ENCODE assay signal across 8 cellular contexts in genomic region chr7:91266067-91266930, GRCh38. TPM values are rescaled to one million over a fixed set of nuclear protein-coding genes. Genes with fewer than 3 reads are reported as not detected.
DNase-seq lines count a peak whose midpoint lies in the region; ATAC-seq, FAIRE-seq and TF ChIP-seq lines count a peak whose summit lies in the region.

No MANE protein-coding gene starts in this region.

- peak overlapping the region; percentile 65 for H3K4me3 ChIP-seq in HUES48 (ENCODE audit: low read depth, low read length)
- no peak overlapping the region for H3K4me3 ChIP-seq in K562
- H3K4me3 ChIP-seq in keratinocyte (ENCODE audit: control insufficient read depth in 2 of 3, extremely low read depth in 1 of 3, insufficient read depth in 2 of 3, low read depth in 1 of 3, low read length in 3 of 3), result no peak overlapping the region
- H3K4me3 ChIP-seq in effector memory CD4-positive, alpha-beta T cell (ENCODE audit: insufficient read depth, low read depth, low read length, poor library complexity, severe bottlenecking), result no peak overlapping the region
- no peak overlapping the region for H3K4me3 ChIP-seq in CD8-positive, alpha-beta memory T cell (ENCODE audit: low read length)

- no peak for TF ChIP-seq RAD21 in K562 (CRISPR knock-in tag; conservative IDR thresholded peaks at IDR 0.05 in 1 of 2, IDR thresholded peaks at IDR 0.05 in 1 of 2)

- no peak overlapping the region for H2AFZ ChIP-seq in K562 (ENCODE audit: low read depth, low read length)
- no peak overlapping the region for H2AFZ ChIP-seq in keratinocyte (ENCODE audit: control insufficient read depth, low read length)

- H3K4me2 ChIP-seq in K562 (ENCODE audit: insufficient read depth, low read length), result no peak overlapping the region
- peak overlapping the region; percentile 86 for H3K4me2 ChIP-seq in keratinocyte (ENCODE audit: control insufficient read depth, extremely low read depth, insufficient read depth, low read depth, low read length)

- POLR2A ChIA-PET in K562 (lab: Yijun Ruan, JAX), result interaction anchor here (1.2 kb wide), 2 partner anchors 11 to 33 kb away, joined by 3 to 4 read pairs; no protein-coding TSS in a partner anchor
- POLR2A ChIA-PET in CD8-positive, alpha-beta memory T cell (lab: Charles Lee), result no interaction called here

- ATAC-seq in K562, result no peak
- no peak for ATAC-seq in stimulated activated naive CD8-positive, alpha-beta T cell treated with anti-CD3 and anti-CD28 coated beads, Interleukin-15, amount 100 ng/mL, for 72 hours

- no peaks in the 10 kb centered on the region for H3K36me3 Mint-ChIP-seq in CD8-positive, alpha-beta memory T cell

- TF ChIP-seq CTCF in K562 (IDR thresholded peaks at IDR 0.05 in 2 of 3, conservative IDR thresholded peaks at IDR 0.05 in 1 of 3; ENCODE audit: insufficient read depth in 2 of 3, low read depth in 1 of 3, low read length in 3 of 3), result no peak
- TF ChIP-seq CTCF in keratinocyte (optimal IDR thresholded peaks at IDR 0.05 in 1 of 3, IDR thresholded peaks at IDR 0.05 in 1 of 3, conservative IDR thresholded peaks at IDR 0.05 in 1 of 3; ENCODE audit: extremely low read depth in 1 of 3, insufficient read depth in 2 of 3, low read length in 3 of 3), result no peak

- in situ Hi-C loops in K562 (cut with MboI), result no loop called here

- no peak overlapping the region for H3K9ac ChIP-seq in HUES48 (ENCODE audit: low read depth, low read length)
- H3K9ac ChIP-seq in K562 (ENCODE audit: insufficient read depth in 1 of 2, low read depth in 2 of 2, low read length in 2 of 2), result no peak overlapping the region
- H3K9ac ChIP-seq in keratinocyte (ENCODE audit: control insufficient read depth, extremely low read depth, insufficient read depth, low read length), result no peak overlapping the region

- dilution Hi-C loops in keratinocyte (cut with MboI; ENCODE audit: extremely low pct_ligation_motif_present, low sequenced_read_pairs), result no loop called here

- no peaks in the 10 kb centered on the region for H3K36me3 ChIP-seq in HUES48 (ENCODE audit: control insufficient read depth, insufficient read depth, low read length)
- H3K36me3 ChIP-seq in K562 (ENCODE audit: control insufficient read depth, insufficient read depth, low read length), result no peaks in the 10 kb centered on the region
- H3K36me3 ChIP-seq in keratinocyte (ENCODE audit: control insufficient read depth in 2 of 2, extremely low read depth in 1 of 2, insufficient read depth in 2 of 2, low read length in 2 of 2), result no peaks in the 10 kb centered on the region
- no peaks in the 10 kb centered on the region for H3K36me3 ChIP-seq in effector memory CD4-positive, alpha-beta T cell (ENCODE audit: control insufficient read depth, insufficient read depth, low read length)
- no peaks in the 10 kb centered on the region for H3K36me3 ChIP-seq in CD8-positive, alpha-beta memory T cell (ENCODE audit: insufficient read depth, low read length)

- CTCF ChIA-PET in K562 (lab: Yijun Ruan, JAX; ENCODE audit: low intra/inter-chr PET ratio), result no interaction called here
- CTCF ChIA-PET in CD8-positive, alpha-beta memory T cell (lab: Charles Lee), result no interaction called here

- TF ChIP-seq POLR2A in K562 (conservative IDR thresholded peaks at IDR 0.05), result no peak

- H3K27ac Mint-ChIP-seq in stimulated activated naive CD8-positive, alpha-beta T cell treated with anti-CD3 and anti-CD28 coated beads, Interleukin-15, amount 100 ng/mL, for 72 hours, result no peak overlapping the region
- H3K27ac Mint-ChIP-seq in CD8-positive, alpha-beta memory T cell, result no peak overlapping the region

- peaks cover 86% of the 10 kb centered on the region for H3K27me3 ChIP-seq in HUES48 (ENCODE audit: control insufficient read depth, insufficient read depth, low read length)
- no peaks in the 10 kb centered on the region for H3K27me3 ChIP-seq in K562 (ENCODE audit: control insufficient read depth in 2 of 2, insufficient read depth in 2 of 2, low read length in 2 of 2)
- H3K27me3 ChIP-seq in keratinocyte (ENCODE audit: control insufficient read depth, extremely low read depth, insufficient read depth, low read length), result peaks cover 3% of the 10 kb centered on the region
- no peaks in the 10 kb centered on the region for H3K27me3 ChIP-seq in effector memory CD4-positive, alpha-beta T cell (replicated peaks; ENCODE audit: control insufficient read depth, insufficient read depth, low read length, poor library complexity, severe bottlenecking)
- peaks cover 10% of the 10 kb centered on the region for H3K27me3 ChIP-seq in CD8-positive, alpha-beta memory T cell (ENCODE audit: insufficient read depth, low read length, poor library complexity, severe bottlenecking)

- H4K20me1 ChIP-seq in K562 (replicated peaks; ENCODE audit: control insufficient read depth, insufficient read depth, low read length) (no peaks in the 10 kb centered on the region), keratinocyte (ENCODE audit: control insufficient read depth, extremely low read depth, insufficient read depth, low read length) (no peaks in the 10 kb centered on the region)

- H3K27ac ChIP-seq in HUES48 (ENCODE audit: low read depth, low read length), result no peak overlapping the region
- no peak overlapping the region for H3K27ac ChIP-seq in K562 (ENCODE audit: extremely low read depth, low read depth, low read length)
- H3K27ac ChIP-seq in keratinocyte (ENCODE audit: control insufficient read depth, insufficient read depth, low read length), result no peak overlapping the region
- no peak overlapping the region for H3K27ac ChIP-seq in effector memory CD4-positive, alpha-beta T cell (ENCODE audit: insufficient read depth, low read length, poor library complexity, severe bottlenecking)
- no peak overlapping the region for H3K27ac ChIP-seq in CD8-positive, alpha-beta memory T cell (ENCODE audit: low read depth, low read length)

- H3K9me3 ChIP-seq in HUES48 (ENCODE audit: control insufficient read depth, insufficient read depth, low read length) (no peaks in the 10 kb centered on the region), K562 (replicated peaks; ENCODE audit: control insufficient read depth, insufficient read depth, low read depth, low read length) (no peaks in the 10 kb centered on the region), keratinocyte (ENCODE audit: control insufficient read depth, low read depth, low read length) (no peaks in the 10 kb centered on the region)
- no peaks in the 10 kb centered on the region for H3K9me3 ChIP-seq in effector memory CD4-positive, alpha-beta T cell (ENCODE audit: control insufficient read depth, low read length)
- H3K9me3 ChIP-seq in CD8-positive, alpha-beta memory T cell (ENCODE audit: low read length), result no peaks in the 10 kb centered on the region

- FAIRE-seq in K562 (lab: Jason Lieb, UNC) (no peak), keratinocyte (lab: Jason Lieb, UNC) (no peak)

- H3K9me1 ChIP-seq in K562 (ENCODE audit: control insufficient read depth, insufficient read depth, low read length) (no peaks in the 10 kb centered on the region), keratinocyte (ENCODE audit: control insufficient read depth, extremely low read depth, insufficient read depth, low read length) (no peaks in the 10 kb centered on the region)

- peaks cover 28% of the 10 kb centered on the region for H3K4me1 ChIP-seq in HUES48 (ENCODE audit: control insufficient read depth, insufficient read depth, low read length)
- H3K4me1 ChIP-seq in K562 (replicated peaks in 1 of 2; ENCODE audit: control insufficient read depth in 2 of 2, insufficient read depth in 2 of 2, low read length in 2 of 2), result peaks cover 3 to 37% of the 10 kb centered on the region in 2 experiments; a peak in 3 of 5 replicates
- H3K4me1 ChIP-seq in keratinocyte (ENCODE audit: control insufficient read depth, extremely low read depth, insufficient read depth, low read length), result peaks cover 11% of the 10 kb centered on the region
- H3K4me1 ChIP-seq in effector memory CD4-positive, alpha-beta T cell (ENCODE audit: control insufficient read depth, insufficient read depth, low read length, poor library complexity, severe bottlenecking), result no peaks in the 10 kb centered on the region
- H3K4me1 ChIP-seq in CD8-positive, alpha-beta memory T cell (ENCODE audit: insufficient read depth, low read length), result no peaks in the 10 kb centered on the region

- no peak for TF ChIP-seq EP300 in K562 (IDR thresholded peaks at IDR 0.05; ENCODE audit: low read length)

- 97% methylated on average over 47 of the region's 58 CpGs for WGBS in K562 (ENCODE audit: insufficient coverage, low coverage, missing lambda C conversion rate)

- intact Hi-C loops in K562 (cut with micrococcal nuclease), result loop anchor here (10.0 kb wide), 1 partner anchor 599 kb away; no protein-coding TSS in a partner anchor

- no TSS peak for BruUV-seq in K562 (replicated peaks; lab: Mats Ljungman, UMichigan)

- peaks cover 17% of the 10 kb centered on the region for H3K4me1 Mint-ChIP-seq in stimulated activated naive CD8-positive, alpha-beta T cell treated with anti-CD3 and anti-CD28 coated beads, Interleukin-15, amount 100 ng/mL, for 72 hours
- H3K4me1 Mint-ChIP-seq in CD8-positive, alpha-beta memory T cell, result peaks cover 0 to 16% (median 5%) of the 10 kb centered on the region in 3 donors

- no peak for DNase-seq in K562 (ENCODE audit: extremely low read depth in 1 of 4, low spot score in 3 of 4)
- no peak for DNase-seq in keratinocyte (ENCODE audit: low read depth, low spot score)
- DNase-seq in stimulated activated naive CD8-positive, alpha-beta T cell treated with anti-CD3 and anti-CD28 coated beads, Interleukin-15, amount 100 ng/mL, for 72 hours, result no peak
- DNase-seq in effector memory CD4-positive, alpha-beta T cell, result no peak
- no peak for DNase-seq in NCI-H128 (lab: John Stamatoyannopoulos, UW; ENCODE audit: unreplicated experiment)
- no peak for DNase-seq in CD8-positive, alpha-beta memory T cell
- no peak for DNase-seq in activated naive CD4-positive, alpha-beta T cell (lab: John Stamatoyannopoulos, UW)

- no peaks in the 10 kb centered on the region for H3K9me3 Mint-ChIP-seq in stimulated activated naive CD8-positive, alpha-beta T cell treated with anti-CD3 and anti-CD28 coated beads, Interleukin-15, amount 100 ng/mL, for 72 hours
- H3K9me3 Mint-ChIP-seq in CD8-positive, alpha-beta memory T cell, result peaks cover 0 to 7% (median 0%) of the 10 kb centered on the region in 5 donors

- H3K27me3 Mint-ChIP-seq in stimulated activated naive CD8-positive, alpha-beta T cell treated with anti-CD3 and anti-CD28 coated beads, Interleukin-15, amount 100 ng/mL, for 72 hours, result peaks cover 64% of the 10 kb centered on the region
- peaks cover 18 to 51% of the 10 kb centered on the region in 2 donors for H3K27me3 Mint-ChIP-seq in CD8-positive, alpha-beta memory T cell

- H3K79me2 ChIP-seq in K562 (ENCODE audit: control insufficient read depth, insufficient read depth, low read length) (peaks cover 9% of the 10 kb centered on the region; the same call in 2 of the 3 replicates), keratinocyte (ENCODE audit: control insufficient read depth, insufficient read depth, low read length) (no peaks in the 10 kb centered on the region)

- peak overlapping the region; percentile 9 to 92 for H3K4me3 Mint-ChIP-seq in stimulated activated naive CD8-positive, alpha-beta T cell treated with anti-CD3 and anti-CD28 coated beads, Interleukin-15, amount 100 ng/mL, for 72 hours
- H3K4me3 Mint-ChIP-seq in CD8-positive, alpha-beta memory T cell, result peak overlapping the region in 3 of 7 donors; percentile 9 to 33 (median 23)

RNA-seq across cellular contexts. Expression of gene FZD1, which starts 2.1 kb away (rescaled TPM):
- 2.7 and 4.4 TPM in 2 replicates for total RNA-seq in K562 (2011; cell fraction: chromatin; rRNA removed; ENCODE audit: low replicate concordance)
- total RNA-seq in K562 (2011; cell fraction: nucleolus; rRNA removed), result 7.2 and 7.8 TPM in 2 replicates
- 4.8 and 5.5 TPM in 2 replicates for total RNA-seq in K562 (2011; cell fraction: nucleoplasm; rRNA removed)
- 3.7 and 4.4 TPM in 2 replicates for total RNA-seq in K562 (2014; rRNA removed)
- total RNA-seq in K562 (2014; rRNA removed; fragmentation: Illumina TruSeq; extraction: Trizol), result 1.8 and 1.9 TPM in 2 replicates
- 2.4 and 2.5 TPM in 2 replicates for total RNA-seq in K562 (2015; rRNA removed; fragmentation: Illumina TruSeq; extraction: Trizol)
- 4.9 and 5.1 TPM in 2 replicates for total RNA-seq in K562 (2021)
- 0.60 and 1.0 TPM in 2 replicates for polyA plus RNA-seq in K562 (2011; rRNA removed)
- polyA plus RNA-seq in K562 (2011; cell fraction: cytosol; rRNA removed), result 0.75 and 2.3 TPM in 2 replicates
- 0.86 and 1.7 TPM in 2 replicates for polyA plus RNA-seq in K562 (2011; cell fraction: nucleus; rRNA removed)
- 2.5 and 2.8 TPM in 2 replicates for polyA plus RNA-seq in K562 (2012)
- polyA plus RNA-seq in K562 (2014; fragmentation: Illumina TruSeq; extraction: Trizol), result 1.7 and 2.1 TPM in 2 replicates
- polyA plus RNA-seq in K562 (2014; fragmentation: Nextera tagmentation; extraction: Ambion mirVana), result under 1 TPM; 0.25 to 0.27 TPM
- 2.7 and 3.0 TPM in 2 replicates for polyA plus RNA-seq in K562 (2014; rRNA removed)
- 0.93 and 1.8 TPM in 2 replicates for polyA minus RNA-seq in K562 (2011; rRNA and poly(A)+ RNA removed)
- 2.3 and 2.6 TPM in 2 replicates for polyA minus RNA-seq in K562 (2011; cell fraction: cytosol; rRNA and poly(A)+ RNA removed)
- polyA minus RNA-seq in K562 (2011; cell fraction: nucleus; rRNA and poly(A)+ RNA removed), result 3.0 and 3.4 TPM in 2 replicates
- 1.3 to 1.5 TPM (median 1.3 TPM) in 3 replicates for polyA plus RNA-seq in keratinocyte
- polyA plus RNA-seq in keratinocyte (2011; ENCODE audit: low read depth), result 0.46 TPM
- polyA plus RNA-seq in keratinocyte (2011; cell fraction: cytosol; rRNA removed), result 0.81 and 1.1 TPM in 2 replicates
- polyA plus RNA-seq in keratinocyte (2011; cell fraction: nucleus; rRNA removed), result 1.8 and 2.2 TPM in 2 replicates
- 1.5 and 1.6 TPM in 2 replicates for polyA plus RNA-seq in keratinocyte (2012; ENCODE audit: low replicate concordance)
- 1.8 to 2.6 TPM (median 2.0 TPM) in 3 replicates for polyA minus RNA-seq in keratinocyte
- polyA minus RNA-seq in keratinocyte (2011; cell fraction: cytosol; rRNA and poly(A)+ RNA removed), result 4.0 TPM
- 4.1 and 4.2 TPM in 2 replicates for polyA minus RNA-seq in keratinocyte (2011; cell fraction: nucleus; rRNA and poly(A)+ RNA removed)
- total RNA-seq in CD8-positive, alpha-beta memory T cell, result under 1 TPM; 0.02 to 0.04 TPM
- polyA plus RNA-seq in CD8-positive, alpha-beta memory T cell, result not detected
